In the genomic region with DNA sequence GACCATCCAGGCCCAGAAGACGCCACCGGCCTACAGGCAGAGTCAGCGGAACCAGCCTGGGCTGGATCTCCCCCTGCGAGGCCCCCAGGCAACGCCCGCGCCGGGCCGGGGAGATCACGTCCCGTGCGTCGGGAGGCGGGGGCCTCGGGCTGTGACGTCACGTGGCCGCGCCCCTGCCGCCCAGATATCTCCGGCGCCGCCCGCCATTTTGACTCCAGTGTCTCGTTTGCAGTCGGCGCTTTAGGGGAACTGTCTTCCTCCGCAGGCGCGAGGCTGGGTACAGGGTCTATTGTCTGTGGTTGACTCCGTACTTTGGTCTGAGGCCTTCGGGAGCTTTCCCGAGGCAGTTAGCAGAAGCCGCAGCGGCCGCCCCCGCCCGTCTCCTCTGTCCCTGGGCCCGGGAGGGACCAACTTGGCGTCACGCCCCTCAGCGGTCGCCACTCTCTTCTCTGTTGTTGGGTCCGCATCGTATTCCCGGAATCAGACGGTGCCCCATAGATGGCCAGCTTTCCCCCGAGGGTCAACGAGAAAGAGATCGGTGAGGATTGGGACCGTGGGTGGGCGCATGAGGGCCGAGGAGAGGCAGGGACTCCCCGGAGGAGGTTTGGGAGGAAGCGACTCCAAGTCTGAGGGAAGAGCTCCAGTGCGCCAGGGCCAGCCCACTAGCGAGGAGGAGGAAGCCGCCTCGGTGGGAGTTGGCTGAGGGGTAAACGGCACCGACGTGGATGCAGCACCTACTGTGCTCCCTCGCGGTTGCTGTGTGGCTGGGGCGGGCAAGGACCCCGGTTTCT, we compare ENCODE assay signal across 8 cellular contexts. TPM values are rescaled to one million over a fixed set of nuclear protein-coding genes. Genes with fewer than 3 reads are reported as not detected.
DNase-seq lines count a peak whose midpoint lies in the region; ATAC-seq and TF ChIP-seq lines count a peak whose summit lies in the region.

A gene with protein sequence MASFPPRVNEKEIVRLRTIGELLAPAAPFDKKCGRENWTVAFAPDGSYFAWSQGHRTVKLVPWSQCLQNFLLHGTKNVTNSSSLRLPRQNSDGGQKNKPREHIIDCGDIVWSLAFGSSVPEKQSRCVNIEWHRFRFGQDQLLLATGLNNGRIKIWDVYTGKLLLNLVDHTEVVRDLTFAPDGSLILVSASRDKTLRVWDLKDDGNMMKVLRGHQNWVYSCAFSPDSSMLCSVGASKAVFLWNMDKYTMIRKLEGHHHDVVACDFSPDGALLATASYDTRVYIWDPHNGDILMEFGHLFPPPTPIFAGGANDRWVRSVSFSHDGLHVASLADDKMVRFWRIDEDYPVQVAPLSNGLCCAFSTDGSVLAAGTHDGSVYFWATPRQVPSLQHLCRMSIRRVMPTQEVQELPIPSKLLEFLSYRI (plus strand): TSS at position 217 of the 791 bp plus-strand sequence. CDS start 282 bp downstream, at position 499.

- DNase-seq in DMS53 (lab: John Stamatoyannopoulos, UW) (peak; percentile 99), OCI-M1 (lab: John Stamatoyannopoulos, UW) (peak; percentile 99), activated T-cell treated with anti-CD3 and anti-CD28 coated beads for 48 hours (ENCODE audit: low read depth) (peak; percentile 89), epithelial cell of prostate (ENCODE audit: low read depth, low spot score) (peak; percentile 18), mucosa of gallbladder (ENCODE audit: low spot score) (peak; percentile 94)
- DNase-seq in stimulated activated CD8-positive, alpha-beta memory T cell treated with anti-CD3 and anti-CD28 coated beads, Interleukin-4, amount 100 ng/mL, for 24 hours (ENCODE audit: low read depth) = peak; percentile 83

- TF ChIP-seq RAD21 in Ishikawa (IDR thresholded peaks at IDR 0.05; ENCODE audit: low read depth) = no peak

- ATAC-seq in GM21619 (IDR thresholded peaks at IDR 0.05; ENCODE audit: unreplicated experiment) = peak; percentile 70

- H3K27ac ChIP-seq in epithelial cell of prostate = peak within 1 kb of the TSS; percentile 96

- TF ChIP-seq EP300 in Ishikawa (IDR thresholded peaks at IDR 0.05; ENCODE audit: borderline replicate concordance) = no peak

TF ChIP-seq in Ishikawa, 13 proteins besides CTCF, POLR2A, EP300 and RAD21:
- TF ChIP-seq FOXM1 (IDR thresholded peaks at IDR 0.05; ENCODE audit: borderline replicate concordance, low read depth) (no peak), ZBTB7A (IDR thresholded peaks at IDR 0.05; ENCODE audit: low read depth) (peak; percentile 82; the same call in 1 of the 2 replicates), TAF1 (IDR thresholded peaks at IDR 0.05; ENCODE audit: low read depth) (peak; percentile 96), TCF12 (IDR thresholded peaks at IDR 0.05; ENCODE audit: low read depth) (0 out of 2 replicates have a peak, but pooled peaks have one; percentile 7), CREB1 (IDR thresholded peaks at IDR 0.05; ENCODE audit: low read depth) (peak; percentile 74), USF1 (IDR thresholded peaks at IDR 0.05) (peak; percentile 81), TEAD4 (IDR thresholded peaks at IDR 0.05) (no peak), REST (IDR thresholded peaks at IDR 0.05; ENCODE audit: low read depth) (no peak), NFIC (IDR thresholded peaks at IDR 0.05) (no peak; the same call in 1 of the 2 replicates), YY1 (IDR thresholded peaks at IDR 0.05; ENCODE audit: low read depth) (peak; percentile 91), MAX (IDR thresholded peaks at IDR 0.05) (peak; percentile 50), CEBPB (IDR thresholded peaks at IDR 0.05) (no peak), EGR1 (IDR thresholded peaks at IDR 0.05) (no peak)

RNA-seq across cellular contexts. Expression of the gene that starts here (rescaled TPM):
- 177 TPM for total RNA-seq in mucosa of gallbladder

Comparison
In these comparisons a context has a peak if more than half of its experiments do, and no peak if none do; other contexts are left out.
1. Peak in every context shown above with its lines: DNase-seq, ATAC-seq and H3K27ac ChIP-seq.
2. DNase-seq: peak in every context shown above with its lines; median percentile 99 in DMS53; 99 in OCI-M1; 94 in mucosa of gallbladder; 89 in activated T-cell treated with anti-CD3 and anti-CD28 coated beads for 48 hours; 83 in stimulated activated CD8-positive, alpha-beta memory T cell treated with anti-CD3 and anti-CD28 coated beads, Interleukin-4, amount 100 ng/mL, for 24 hours; 18 in epithelial cell of prostate.